3 cellular contexts compared by ENCODE assay signal in the genomic region with DNA sequence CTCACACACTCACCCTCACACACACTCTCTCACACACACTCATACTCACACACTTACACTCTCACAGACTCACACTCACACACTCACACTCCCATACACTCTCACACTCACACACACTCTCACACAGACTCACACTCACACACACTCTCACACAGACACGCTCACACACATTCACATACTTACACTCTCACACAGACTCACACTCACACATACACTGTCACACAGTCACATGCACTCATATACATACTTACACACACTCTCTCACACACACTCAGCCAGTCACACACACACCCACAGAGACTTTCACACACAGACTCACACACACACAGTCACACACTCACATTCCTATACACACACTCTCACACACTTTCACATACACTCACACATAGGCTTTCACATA.
TF ChIP-seq lines count a peak whose summit lies in the region.

No MANE protein-coding gene starts in this region.

TF ChIP-seq in HEK293, 187 proteins besides CTCF, POLR2A, EP300 and RAD21 (continues in another document):
- no peak for TF ChIP-seq GLI4 (tag by site-specific recombination; IDR thresholded peaks at IDR 0.05)
- TF ChIP-seq, protein P1, sequence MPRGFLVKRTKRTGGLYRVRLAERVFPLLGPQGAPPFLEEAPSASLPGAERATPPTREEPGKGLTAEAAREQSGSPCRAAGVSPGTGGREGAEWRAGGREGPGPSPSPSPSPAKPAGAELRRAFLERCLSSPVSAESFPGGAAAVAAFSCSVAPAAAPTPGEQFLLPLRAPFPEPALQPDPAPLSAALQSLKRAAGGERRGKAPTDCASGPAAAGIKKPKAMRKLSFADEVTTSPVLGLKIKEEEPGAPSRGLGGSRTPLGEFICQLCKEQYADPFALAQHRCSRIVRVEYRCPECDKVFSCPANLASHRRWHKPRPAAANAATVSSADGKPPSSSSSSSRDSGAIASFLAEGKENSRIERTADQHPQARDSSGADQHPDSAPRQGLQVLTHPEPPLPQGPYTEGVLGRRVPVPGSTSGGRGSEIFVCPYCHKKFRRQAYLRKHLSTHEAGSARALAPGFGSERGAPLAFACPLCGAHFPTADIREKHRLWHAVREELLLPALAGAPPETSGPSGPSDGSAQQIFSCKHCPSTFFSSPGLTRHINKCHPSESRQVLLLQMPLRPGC (tag by site-specific recombination; IDR thresholded peaks at IDR 0.05), result 0 out of 2 replicates have a peak, but pooled peaks have one; percentile 34
- TF ChIP-seq ZNF366 (tag by site-specific recombination; conservative IDR thresholded peaks at IDR 0.05), result no peak
- TF ChIP-seq, protein P2, sequence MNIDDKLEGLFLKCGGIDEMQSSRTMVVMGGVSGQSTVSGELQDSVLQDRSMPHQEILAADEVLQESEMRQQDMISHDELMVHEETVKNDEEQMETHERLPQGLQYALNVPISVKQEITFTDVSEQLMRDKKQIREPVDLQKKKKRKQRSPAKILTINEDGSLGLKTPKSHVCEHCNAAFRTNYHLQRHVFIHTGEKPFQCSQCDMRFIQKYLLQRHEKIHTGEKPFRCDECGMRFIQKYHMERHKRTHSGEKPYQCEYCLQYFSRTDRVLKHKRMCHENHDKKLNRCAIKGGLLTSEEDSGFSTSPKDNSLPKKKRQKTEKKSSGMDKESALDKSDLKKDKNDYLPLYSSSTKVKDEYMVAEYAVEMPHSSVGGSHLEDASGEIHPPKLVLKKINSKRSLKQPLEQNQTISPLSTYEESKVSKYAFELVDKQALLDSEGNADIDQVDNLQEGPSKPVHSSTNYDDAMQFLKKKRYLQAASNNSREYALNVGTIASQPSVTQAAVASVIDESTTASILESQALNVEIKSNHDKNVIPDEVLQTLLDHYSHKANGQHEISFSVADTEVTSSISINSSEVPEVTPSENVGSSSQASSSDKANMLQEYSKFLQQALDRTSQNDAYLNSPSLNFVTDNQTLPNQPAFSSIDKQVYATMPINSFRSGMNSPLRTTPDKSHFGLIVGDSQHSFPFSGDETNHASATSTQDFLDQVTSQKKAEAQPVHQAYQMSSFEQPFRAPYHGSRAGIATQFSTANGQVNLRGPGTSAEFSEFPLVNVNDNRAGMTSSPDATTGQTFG (tag by site-specific recombination; IDR thresholded peaks at IDR 0.05; ENCODE audit: borderline replicate concordance), result 0 out of 2 replicates have a peak, but pooled peaks have one; percentile 17
- TF ChIP-seq MZF1 (tag by site-specific recombination; IDR thresholded peaks at IDR 0.05; ENCODE audit: borderline replicate concordance), result no peak
- TF ChIP-seq PRDM1 (tag by site-specific recombination; IDR thresholded peaks at IDR 0.05), result peak; percentile 96
- no peak for TF ChIP-seq ZNF350 (tag by site-specific recombination; IDR thresholded peaks at IDR 0.05)
- TF ChIP-seq KLF8 (tag by site-specific recombination; IDR thresholded peaks at IDR 0.05), result no peak
- no peak for TF ChIP-seq ZNF16 (tag by site-specific recombination; IDR thresholded peaks at IDR 0.05; ENCODE audit: low read depth)
- TF ChIP-seq ZNF76 (tag by site-specific recombination; IDR thresholded peaks at IDR 0.05; ENCODE audit: borderline replicate concordance, low read depth), result no peak
- no peak for TF ChIP-seq KLF10 (tag by site-specific recombination; IDR thresholded peaks at IDR 0.05)
- TF ChIP-seq ZSCAN30 (tag by site-specific recombination; IDR thresholded peaks at IDR 0.05), result no peak
- TF ChIP-seq, protein P3, sequence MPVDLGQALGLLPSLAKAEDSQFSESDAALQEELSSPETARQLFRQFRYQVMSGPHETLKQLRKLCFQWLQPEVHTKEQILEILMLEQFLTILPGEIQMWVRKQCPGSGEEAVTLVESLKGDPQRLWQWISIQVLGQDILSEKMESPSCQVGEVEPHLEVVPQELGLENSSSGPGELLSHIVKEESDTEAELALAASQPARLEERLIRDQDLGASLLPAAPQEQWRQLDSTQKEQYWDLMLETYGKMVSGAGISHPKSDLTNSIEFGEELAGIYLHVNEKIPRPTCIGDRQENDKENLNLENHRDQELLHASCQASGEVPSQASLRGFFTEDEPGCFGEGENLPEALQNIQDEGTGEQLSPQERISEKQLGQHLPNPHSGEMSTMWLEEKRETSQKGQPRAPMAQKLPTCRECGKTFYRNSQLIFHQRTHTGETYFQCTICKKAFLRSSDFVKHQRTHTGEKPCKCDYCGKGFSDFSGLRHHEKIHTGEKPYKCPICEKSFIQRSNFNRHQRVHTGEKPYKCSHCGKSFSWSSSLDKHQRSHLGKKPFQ (tag by site-specific recombination; IDR thresholded peaks at IDR 0.05), result no peak
- no peak for TF ChIP-seq ZNF211 (tag by site-specific recombination; IDR thresholded peaks at IDR 0.05; ENCODE audit: low read depth)
- no peak for TF ChIP-seq ZNF114 (tag by site-specific recombination; IDR thresholded peaks at IDR 0.05)

TF ChIP-seq in IMR-90, 13 proteins besides CTCF, POLR2A, EP300 and RAD21:
- TF ChIP-seq CEBPB (IDR thresholded peaks at IDR 0.05; ENCODE audit: low read depth, low read length) (no peak), MAZ (IDR thresholded peaks at IDR 0.05; ENCODE audit: borderline replicate concordance, low read depth, low read length) (no peak), CHD1 (IDR thresholded peaks at IDR 0.05; ENCODE audit: low read depth, low read length) (no peak)
- TF ChIP-seq, protein P4, sequence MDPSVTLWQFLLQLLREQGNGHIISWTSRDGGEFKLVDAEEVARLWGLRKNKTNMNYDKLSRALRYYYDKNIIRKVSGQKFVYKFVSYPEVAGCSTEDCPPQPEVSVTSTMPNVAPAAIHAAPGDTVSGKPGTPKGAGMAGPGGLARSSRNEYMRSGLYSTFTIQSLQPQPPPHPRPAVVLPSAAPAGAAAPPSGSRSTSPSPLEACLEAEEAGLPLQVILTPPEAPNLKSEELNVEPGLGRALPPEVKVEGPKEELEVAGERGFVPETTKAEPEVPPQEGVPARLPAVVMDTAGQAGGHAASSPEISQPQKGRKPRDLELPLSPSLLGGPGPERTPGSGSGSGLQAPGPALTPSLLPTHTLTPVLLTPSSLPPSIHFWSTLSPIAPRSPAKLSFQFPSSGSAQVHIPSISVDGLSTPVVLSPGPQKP (IDR thresholded peaks at IDR 0.05; ENCODE audit: borderline replicate concordance, low read depth, low read length), result no peak
TF ChIP-seq in IMR-90: peak in this region for 0.

TF ChIP-seq in H1, 55 proteins besides CTCF, POLR2A, EP300 and RAD21:
- TF ChIP-seq, protein P5, sequence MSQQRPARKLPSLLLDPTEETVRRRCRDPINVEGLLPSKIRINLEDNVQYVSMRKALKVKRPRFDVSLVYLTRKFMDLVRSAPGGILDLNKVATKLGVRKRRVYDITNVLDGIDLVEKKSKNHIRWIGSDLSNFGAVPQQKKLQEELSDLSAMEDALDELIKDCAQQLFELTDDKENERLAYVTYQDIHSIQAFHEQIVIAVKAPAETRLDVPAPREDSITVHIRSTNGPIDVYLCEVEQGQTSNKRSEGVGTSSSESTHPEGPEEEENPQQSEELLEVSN (IDR thresholded peaks at IDR 0.05), result no peak
- no peak for TF ChIP-seq RNF2 (IDR thresholded peaks at IDR 0.05; ENCODE audit: borderline replicate concordance, low read depth, low read length, missing control alignments, poor library complexity, severe bottlenecking)
- TF ChIP-seq, protein P6, sequence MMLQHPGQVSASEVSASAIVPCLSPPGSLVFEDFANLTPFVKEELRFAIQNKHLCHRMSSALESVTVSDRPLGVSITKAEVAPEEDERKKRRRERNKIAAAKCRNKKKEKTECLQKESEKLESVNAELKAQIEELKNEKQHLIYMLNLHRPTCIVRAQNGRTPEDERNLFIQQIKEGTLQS (IDR thresholded peaks at IDR 0.05; ENCODE audit: insufficient read depth, low read depth, low read length), result no peak
- no peak for TF ChIP-seq POLR2AphosphoS5 (IDR thresholded peaks at IDR 0.05; ENCODE audit: low read depth, low read length)
- no peak for TF ChIP-seq SP4 (IDR thresholded peaks at IDR 0.05; ENCODE audit: low read length)
- no peak for TF ChIP-seq CHD1 (IDR thresholded peaks at IDR 0.05; ENCODE audit: low read depth, low read length)
- no peak for TF ChIP-seq GTF2F1 (IDR thresholded peaks at IDR 0.05; ENCODE audit: borderline replicate concordance, low read depth, low read length)
- TF ChIP-seq SAP30 (IDR thresholded peaks at IDR 0.05; ENCODE audit: insufficient read depth, insufficient replicate concordance, low read length), result no peak
- no peak for TF ChIP-seq POU5F1 (IDR thresholded peaks at IDR 0.05; ENCODE audit: low read depth, low read length)
- TF ChIP-seq, protein P7, sequence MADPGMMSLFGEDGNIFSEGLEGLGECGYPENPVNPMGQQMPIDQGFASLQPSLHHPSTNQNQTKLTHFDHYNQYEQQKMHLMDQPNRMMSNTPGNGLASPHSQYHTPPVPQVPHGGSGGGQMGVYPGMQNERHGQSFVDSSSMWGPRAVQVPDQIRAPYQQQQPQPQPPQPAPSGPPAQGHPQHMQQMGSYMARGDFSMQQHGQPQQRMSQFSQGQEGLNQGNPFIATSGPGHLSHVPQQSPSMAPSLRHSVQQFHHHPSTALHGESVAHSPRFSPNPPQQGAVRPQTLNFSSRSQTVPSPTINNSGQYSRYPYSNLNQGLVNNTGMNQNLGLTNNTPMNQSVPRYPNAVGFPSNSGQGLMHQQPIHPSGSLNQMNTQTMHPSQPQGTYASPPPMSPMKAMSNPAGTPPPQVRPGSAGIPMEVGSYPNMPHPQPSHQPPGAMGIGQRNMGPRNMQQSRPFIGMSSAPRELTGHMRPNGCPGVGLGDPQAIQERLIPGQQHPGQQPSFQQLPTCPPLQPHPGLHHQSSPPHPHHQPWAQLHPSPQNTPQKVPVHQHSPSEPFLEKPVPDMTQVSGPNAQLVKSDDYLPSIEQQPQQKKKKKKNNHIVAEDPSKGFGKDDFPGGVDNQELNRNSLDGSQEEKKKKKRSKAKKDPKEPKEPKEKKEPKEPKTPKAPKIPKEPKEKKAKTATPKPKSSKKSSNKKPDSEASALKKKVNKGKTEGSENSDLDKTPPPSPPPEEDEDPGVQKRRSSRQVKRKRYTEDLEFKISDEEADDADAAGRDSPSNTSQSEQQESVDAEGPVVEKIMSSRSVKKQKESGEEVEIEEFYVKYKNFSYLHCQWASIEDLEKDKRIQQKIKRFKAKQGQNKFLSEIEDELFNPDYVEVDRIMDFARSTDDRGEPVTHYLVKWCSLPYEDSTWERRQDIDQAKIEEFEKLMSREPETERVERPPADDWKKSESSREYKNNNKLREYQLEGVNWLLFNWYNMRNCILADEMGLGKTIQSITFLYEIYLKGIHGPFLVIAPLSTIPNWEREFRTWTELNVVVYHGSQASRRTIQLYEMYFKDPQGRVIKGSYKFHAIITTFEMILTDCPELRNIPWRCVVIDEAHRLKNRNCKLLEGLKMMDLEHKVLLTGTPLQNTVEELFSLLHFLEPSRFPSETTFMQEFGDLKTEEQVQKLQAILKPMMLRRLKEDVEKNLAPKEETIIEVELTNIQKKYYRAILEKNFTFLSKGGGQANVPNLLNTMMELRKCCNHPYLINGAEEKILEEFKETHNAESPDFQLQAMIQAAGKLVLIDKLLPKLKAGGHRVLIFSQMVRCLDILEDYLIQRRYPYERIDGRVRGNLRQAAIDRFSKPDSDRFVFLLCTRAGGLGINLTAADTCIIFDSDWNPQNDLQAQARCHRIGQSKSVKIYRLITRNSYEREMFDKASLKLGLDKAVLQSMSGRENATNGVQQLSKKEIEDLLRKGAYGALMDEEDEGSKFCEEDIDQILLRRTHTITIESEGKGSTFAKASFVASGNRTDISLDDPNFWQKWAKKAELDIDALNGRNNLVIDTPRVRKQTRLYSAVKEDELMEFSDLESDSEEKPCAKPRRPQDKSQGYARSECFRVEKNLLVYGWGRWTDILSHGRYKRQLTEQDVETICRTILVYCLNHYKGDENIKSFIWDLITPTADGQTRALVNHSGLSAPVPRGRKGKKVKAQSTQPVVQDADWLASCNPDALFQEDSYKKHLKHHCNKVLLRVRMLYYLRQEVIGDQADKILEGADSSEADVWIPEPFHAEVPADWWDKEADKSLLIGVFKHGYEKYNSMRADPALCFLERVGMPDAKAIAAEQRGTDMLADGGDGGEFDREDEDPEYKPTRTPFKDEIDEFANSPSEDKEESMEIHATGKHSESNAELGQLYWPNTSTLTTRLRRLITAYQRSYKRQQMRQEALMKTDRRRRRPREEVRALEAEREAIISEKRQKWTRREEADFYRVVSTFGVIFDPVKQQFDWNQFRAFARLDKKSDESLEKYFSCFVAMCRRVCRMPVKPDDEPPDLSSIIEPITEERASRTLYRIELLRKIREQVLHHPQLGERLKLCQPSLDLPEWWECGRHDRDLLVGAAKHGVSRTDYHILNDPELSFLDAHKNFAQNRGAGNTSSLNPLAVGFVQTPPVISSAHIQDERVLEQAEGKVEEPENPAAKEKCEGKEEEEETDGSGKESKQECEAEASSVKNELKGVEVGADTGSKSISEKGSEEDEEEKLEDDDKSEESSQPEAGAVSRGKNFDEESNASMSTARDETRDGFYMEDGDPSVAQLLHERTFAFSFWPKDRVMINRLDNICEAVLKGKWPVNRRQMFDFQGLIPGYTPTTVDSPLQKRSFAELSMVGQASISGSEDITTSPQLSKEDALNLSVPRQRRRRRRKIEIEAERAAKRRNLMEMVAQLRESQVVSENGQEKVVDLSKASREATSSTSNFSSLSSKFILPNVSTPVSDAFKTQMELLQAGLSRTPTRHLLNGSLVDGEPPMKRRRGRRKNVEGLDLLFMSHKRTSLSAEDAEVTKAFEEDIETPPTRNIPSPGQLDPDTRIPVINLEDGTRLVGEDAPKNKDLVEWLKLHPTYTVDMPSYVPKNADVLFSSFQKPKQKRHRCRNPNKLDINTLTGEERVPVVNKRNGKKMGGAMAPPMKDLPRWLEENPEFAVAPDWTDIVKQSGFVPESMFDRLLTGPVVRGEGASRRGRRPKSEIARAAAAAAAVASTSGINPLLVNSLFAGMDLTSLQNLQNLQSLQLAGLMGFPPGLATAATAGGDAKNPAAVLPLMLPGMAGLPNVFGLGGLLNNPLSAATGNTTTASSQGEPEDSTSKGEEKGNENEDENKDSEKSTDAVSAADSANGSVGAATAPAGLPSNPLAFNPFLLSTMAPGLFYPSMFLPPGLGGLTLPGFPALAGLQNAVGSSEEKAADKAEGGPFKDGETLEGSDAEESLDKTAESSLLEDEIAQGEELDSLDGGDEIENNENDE (IDR thresholded peaks at IDR 0.05; ENCODE audit: insufficient replicate concordance, low read length), result no peak
- no peak for TF ChIP-seq CREB1 (IDR thresholded peaks at IDR 0.05)
- no peak for TF ChIP-seq BACH1 (IDR thresholded peaks at IDR 0.05; ENCODE audit: low read length)
- TF ChIP-seq TAF1 (IDR thresholded peaks at IDR 0.05; ENCODE audit: low read depth, low read length), result no peak
- no peak for TF ChIP-seq TEAD4 (IDR thresholded peaks at IDR 0.05; ENCODE audit: low read depth, low read length)
- no peak for TF ChIP-seq MAFK (IDR thresholded peaks at IDR 0.05; ENCODE audit: low read depth, low read length)
- TF ChIP-seq BCL11A (IDR thresholded peaks at IDR 0.05; ENCODE audit: low read depth in 2 of 2, low read length in 2 of 2), result no peak
TF ChIP-seq in H1: peak in this region for 0.
